18 cellular contexts compared by ENCODE assay signal in genomic region chr9:122297512-122297911, GRCh38.
"Had no signal": no experiment of that assay in that cellular context is flagged by ENCODE, and none has a peak within 500 bp of the region (broad histone marks: within the 10 kb centered on the region; RNA-seq: fewer than 3 reads in every experiment).

No MANE protein-coding gene starts in this region.

- H3K27ac ChIP-seq: ascending aorta, colonic mucosa, epithelial cell of prostate, hepatocyte had no signal

- ATAC-seq: activated CD8-positive, alpha-beta T cell treated with anti-CD3 and anti-CD28 coated beads, Interleukin-2, amount 10 ng/mL, durations not matched to agents 7 days and 5 days had no signal

- H3K27me3 ChIP-seq: ascending aorta, colonic mucosa, hepatocyte had no signal

- H3K9me3 ChIP-seq: ascending aorta, colonic mucosa had no signal

- DNase-seq: activated CD4-positive, alpha-beta T cell treated with anti-CD3 and anti-CD28 coated beads, Interleukin-2, amount 10 ng/mL, durations not matched to agents 24 days and 14 days; activated CD8-positive, alpha-beta T cell treated with anti-CD3 and anti-CD28 coated beads, Interleukin-2, amount 10 ng/mL, durations not matched to agents 7 days and 5 days; activated naive CD4-positive, alpha-beta T cell treated with anti-CD3 and anti-CD28 coated beads, Interleukin-2, amount 10 ng/mL, durations not matched to agents 7 days and 5 days; activated T-cell treated with anti-CD3 and anti-CD28 coated beads, Interleukin-2, amount 50 U/mL, for 24 hours; colonic mucosa; endodermal cell; foreskin fibroblast; mesendoderm; nephron progenitor cell; retina; stimulated activated CD4-positive, alpha-beta T cell treated with anti-CD3 and anti-CD28 coated beads, Interleukin-12 subunit alpha, Interleukin-12 subunit beta, amount 100 ng/mL, for 4 hours; stimulated activated CD4-positive, alpha-beta T cell treated with anti-CD3 and anti-CD28 coated beads, Interleukin-1b, Interleukin-23, amount 100 ng/mL, for 48 hours; stimulated activated CD8-positive, alpha-beta memory T cell treated with anti-CD3 and anti-CD28 coated beads, Interleukin-4, amount 100 ng/mL, for 48 hours; stimulated activated naive CD4-positive, alpha-beta T cell; T-helper 9 cell had no signal

- H3K4me1 ChIP-seq: ascending aorta, colonic mucosa had no signal

- H3K4me3 ChIP-seq: ascending aorta, colonic mucosa, hepatocyte had no signal
